ENCODE assay signal across 13 cellular contexts in genomic region chr13:89846890-89847585, GRCh38.
DNase-seq lines count a peak whose midpoint lies in the region; ATAC-seq, FAIRE-seq and TF ChIP-seq lines count a peak whose summit lies in the region.
"Had no signal": no experiment of that assay in that cellular context is flagged by ENCODE, and none has a peak within 500 bp of the region (broad histone marks: within the 10 kb centered on the region; RNA-seq: fewer than 3 reads in every experiment).

No MANE protein-coding gene starts in this region.

- no peak overlapping the region for H3K27ac ChIP-seq in smooth muscle cell (ENCODE audit: low read depth)
- H3K27ac ChIP-seq in osteoblast (ENCODE audit: low read depth, low read length) = no peak overlapping the region
- H3K27ac ChIP-seq: BLaER1 had no signal

- H3K4me3 ChIP-seq in bronchial epithelial cell (ENCODE audit: low read depth, low read length) = no peak overlapping the region
- H3K4me3 ChIP-seq in smooth muscle cell = no peak overlapping the region
- no peak overlapping the region for H3K4me3 ChIP-seq in osteoblast (ENCODE audit: insufficient read depth, low read length)
- H3K4me3 ChIP-seq: BLaER1 had no signal

- no peak for TF ChIP-seq CTCF in bronchial epithelial cell (IDR thresholded peaks at IDR 0.05; ENCODE audit: insufficient read depth, low read length, severe bottlenecking)
- TF ChIP-seq CTCF in smooth muscle cell (IDR thresholded peaks at IDR 0.05; ENCODE audit: borderline replicate concordance, insufficient read depth, poor library complexity, severe bottlenecking) = no peak
- TF ChIP-seq CTCF in osteoblast (IDR thresholded peaks at IDR 0.05; ENCODE audit: extremely low read depth, low read depth, low read length) = no peak

- H3K36me3 Mint-ChIP-seq in activated naive CD8-positive, alpha-beta T cell treated with anti-CD3 and anti-CD28 coated beads for 36 hours = no peaks in the 10 kb centered on the region

- no peak for ATAC-seq in GM21576 (IDR thresholded peaks at IDR 0.05; ENCODE audit: unreplicated experiment)
- ATAC-seq: HCT116 had no signal

- peaks cover 4% of the 10 kb centered on the region for H3K9me3 Mint-ChIP-seq in activated naive CD8-positive, alpha-beta T cell treated with anti-CD3 and anti-CD28 coated beads for 36 hours

- H3F3A ChIP-seq in smooth muscle cell (ENCODE audit: low read depth) = no peaks in the 10 kb centered on the region

- H3K4me2 ChIP-seq in smooth muscle cell (no peak overlapping the region), osteoblast (ENCODE audit: insufficient read depth, low read length) (no peak overlapping the region)
- H3K4me2 ChIP-seq: BLaER1 had no signal

- peak overlapping the region; percentile 18 for H2AFZ ChIP-seq in smooth muscle cell (ENCODE audit: low read depth)
- no peak overlapping the region for H2AFZ ChIP-seq in osteoblast (ENCODE audit: low read length)

- H3K4me3 Mint-ChIP-seq in activated naive CD8-positive, alpha-beta T cell treated with anti-CD3 and anti-CD28 coated beads for 36 hours = no peak overlapping the region

- H3K79me2 ChIP-seq in smooth muscle cell (ENCODE audit: low read depth) (no peaks in the 10 kb centered on the region), osteoblast (ENCODE audit: insufficient read depth, low read length) (no peaks in the 10 kb centered on the region)

- no peak overlapping the region for H3K9ac ChIP-seq in smooth muscle cell (ENCODE audit: low read depth)
- H3K9ac ChIP-seq: BLaER1 had no signal

- H3K9me3 ChIP-seq in smooth muscle cell (replicated peaks; ENCODE audit: low read depth) = no peaks in the 10 kb centered on the region
- H3K9me3 ChIP-seq in osteoblast (ENCODE audit: low read depth, low read length) = no peaks in the 10 kb centered on the region

- H3K4me1 ChIP-seq in smooth muscle cell (ENCODE audit: low read depth) (no peaks in the 10 kb centered on the region), osteoblast (ENCODE audit: insufficient read depth, low read length) (no peaks in the 10 kb centered on the region)
- H3K4me1 ChIP-seq: BLaER1 had no signal

- H3K4me1 Mint-ChIP-seq in activated naive CD8-positive, alpha-beta T cell treated with anti-CD3 and anti-CD28 coated beads for 36 hours = no peaks in the 10 kb centered on the region

- H3K27me3 Mint-ChIP-seq in activated naive CD8-positive, alpha-beta T cell treated with anti-CD3 and anti-CD28 coated beads for 36 hours = no peaks in the 10 kb centered on the region

- H3K27me3 ChIP-seq in bronchial epithelial cell (ENCODE audit: control insufficient read depth, insufficient read depth, low read length) (no peaks in the 10 kb centered on the region), smooth muscle cell (ENCODE audit: low read depth) (no peaks in the 10 kb centered on the region), osteoblast (ENCODE audit: insufficient read depth, low read length) (no peaks in the 10 kb centered on the region)
- H3K27me3 ChIP-seq: BLaER1 had no signal

- no peak overlapping the region for H3K27ac Mint-ChIP-seq in activated naive CD8-positive, alpha-beta T cell treated with anti-CD3 and anti-CD28 coated beads for 36 hours

- FAIRE-seq in bronchial epithelial cell (lab: Jason Lieb, UNC) = no peak

- H4K20me1 ChIP-seq in smooth muscle cell (ENCODE audit: low read depth) (no peaks in the 10 kb centered on the region), osteoblast (ENCODE audit: insufficient read depth, low read length) (no peaks in the 10 kb centered on the region)
- H4K20me1 ChIP-seq: BLaER1 had no signal

- H3K36me3 ChIP-seq in bronchial epithelial cell (ENCODE audit: control insufficient read depth, insufficient read depth, low read length) (no peaks in the 10 kb centered on the region), smooth muscle cell (ENCODE audit: low read depth) (no peaks in the 10 kb centered on the region), osteoblast (ENCODE audit: insufficient read depth, low read length) (no peaks in the 10 kb centered on the region)
- H3K36me3 ChIP-seq: BLaER1 had no signal

- DNase-seq in NCI-H226 (peak; percentile 48), bronchial epithelial cell (ENCODE audit: low read depth) (peak; percentile 20), glomerular visceral epithelial cell (ENCODE audit: extremely low spot score) (peak; percentile 18), smooth muscle cell (lab: John Stamatoyannopoulos, UW; ENCODE audit: unreplicated experiment) (no peak), osteoblast (ENCODE audit: insufficient read length, low spot score, missing footprints) (no peak)
- DNase-seq in activated naive CD8-positive, alpha-beta T cell treated with anti-CD3 and anti-CD28 coated beads for 36 hours = no peak
- DNase-seq: KBM-7, NCI-H1092, NCI-H1694 treated with DMSO at 0.1 percent for 48 hours, NCI-H69 had no signal

- WGBS in smooth muscle cell (ENCODE audit: low lambda C conversion rate) = 77% methylated on average over 5 of the region's 5 CpGs

Comparison
In these comparisons a context has a peak if more than half of its experiments do, and no peak if none do; other contexts are left out.
1. DNase-seq: peak in NCI-H226 (single experiment), bronchial epithelial cell (single experiment) and glomerular visceral epithelial cell (single experiment); none in smooth muscle cell (single experiment), activated naive CD8-positive, alpha-beta T cell treated with anti-CD3 and anti-CD28 coated beads for 36 hours (single experiment) and osteoblast (single experiment).